ENCODE assay signal across 1 cellular context in genomic region chr1:23736437-23737134, GRCh38.
TF ChIP-seq lines count a peak whose summit lies in the region.

No MANE protein-coding gene starts in this region.

TF ChIP-seq in GM12878, 131 proteins besides CTCF, POLR2A, EP300 and RAD21:
- TF ChIP-seq IKZF1 (conservative IDR thresholded peaks at IDR 0.05) (0 out of 2 replicates have a peak, but pooled peaks have one; percentile 12), RUNX3 (IDR thresholded peaks at IDR 0.05; ENCODE audit: low read length) (peak; percentile 49; the same call in 1 of the 2 replicates), SMAD5 (IDR thresholded peaks at IDR 0.05; ENCODE audit: low read depth) (no peak)
- TF ChIP-seq, protein P1, sequence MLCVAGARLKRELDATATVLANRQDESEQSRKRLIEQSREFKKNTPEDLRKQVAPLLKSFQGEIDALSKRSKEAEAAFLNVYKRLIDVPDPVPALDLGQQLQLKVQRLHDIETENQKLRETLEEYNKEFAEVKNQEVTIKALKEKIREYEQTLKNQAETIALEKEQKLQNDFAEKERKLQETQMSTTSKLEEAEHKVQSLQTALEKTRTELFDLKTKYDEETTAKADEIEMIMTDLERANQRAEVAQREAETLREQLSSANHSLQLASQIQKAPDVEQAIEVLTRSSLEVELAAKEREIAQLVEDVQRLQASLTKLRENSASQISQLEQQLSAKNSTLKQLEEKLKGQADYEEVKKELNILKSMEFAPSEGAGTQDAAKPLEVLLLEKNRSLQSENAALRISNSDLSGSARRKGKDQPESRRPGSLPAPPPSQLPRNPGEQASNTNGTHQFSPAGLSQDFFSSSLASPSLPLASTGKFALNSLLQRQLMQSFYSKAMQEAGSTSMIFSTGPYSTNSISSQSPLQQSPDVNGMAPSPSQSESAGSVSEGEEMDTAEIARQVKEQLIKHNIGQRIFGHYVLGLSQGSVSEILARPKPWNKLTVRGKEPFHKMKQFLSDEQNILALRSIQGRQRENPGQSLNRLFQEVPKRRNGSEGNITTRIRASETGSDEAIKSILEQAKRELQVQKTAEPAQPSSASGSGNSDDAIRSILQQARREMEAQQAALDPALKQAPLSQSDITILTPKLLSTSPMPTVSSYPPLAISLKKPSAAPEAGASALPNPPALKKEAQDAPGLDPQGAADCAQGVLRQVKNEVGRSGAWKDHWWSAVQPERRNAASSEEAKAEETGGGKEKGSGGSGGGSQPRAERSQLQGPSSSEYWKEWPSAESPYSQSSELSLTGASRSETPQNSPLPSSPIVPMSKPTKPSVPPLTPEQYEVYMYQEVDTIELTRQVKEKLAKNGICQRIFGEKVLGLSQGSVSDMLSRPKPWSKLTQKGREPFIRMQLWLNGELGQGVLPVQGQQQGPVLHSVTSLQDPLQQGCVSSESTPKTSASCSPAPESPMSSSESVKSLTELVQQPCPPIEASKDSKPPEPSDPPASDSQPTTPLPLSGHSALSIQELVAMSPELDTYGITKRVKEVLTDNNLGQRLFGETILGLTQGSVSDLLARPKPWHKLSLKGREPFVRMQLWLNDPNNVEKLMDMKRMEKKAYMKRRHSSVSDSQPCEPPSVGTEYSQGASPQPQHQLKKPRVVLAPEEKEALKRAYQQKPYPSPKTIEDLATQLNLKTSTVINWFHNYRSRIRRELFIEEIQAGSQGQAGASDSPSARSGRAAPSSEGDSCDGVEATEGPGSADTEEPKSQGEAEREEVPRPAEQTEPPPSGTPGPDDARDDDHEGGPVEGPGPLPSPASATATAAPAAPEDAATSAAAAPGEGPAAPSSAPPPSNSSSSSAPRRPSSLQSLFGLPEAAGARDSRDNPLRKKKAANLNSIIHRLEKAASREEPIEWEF (IDR thresholded peaks at IDR 0.05; ENCODE audit: insufficient replicate concordance, low read depth, low read length): no peak
